1 cellular context compared by ENCODE assay signal in genomic region chr7:27554826-27555225, GRCh38.
TF ChIP-seq lines count a peak whose summit lies in the region.

No MANE protein-coding gene starts in this region.

TF ChIP-seq in GM23338, 12 proteins besides CTCF, POLR2A, EP300 and RAD21:
- TF ChIP-seq, protein P1, sequence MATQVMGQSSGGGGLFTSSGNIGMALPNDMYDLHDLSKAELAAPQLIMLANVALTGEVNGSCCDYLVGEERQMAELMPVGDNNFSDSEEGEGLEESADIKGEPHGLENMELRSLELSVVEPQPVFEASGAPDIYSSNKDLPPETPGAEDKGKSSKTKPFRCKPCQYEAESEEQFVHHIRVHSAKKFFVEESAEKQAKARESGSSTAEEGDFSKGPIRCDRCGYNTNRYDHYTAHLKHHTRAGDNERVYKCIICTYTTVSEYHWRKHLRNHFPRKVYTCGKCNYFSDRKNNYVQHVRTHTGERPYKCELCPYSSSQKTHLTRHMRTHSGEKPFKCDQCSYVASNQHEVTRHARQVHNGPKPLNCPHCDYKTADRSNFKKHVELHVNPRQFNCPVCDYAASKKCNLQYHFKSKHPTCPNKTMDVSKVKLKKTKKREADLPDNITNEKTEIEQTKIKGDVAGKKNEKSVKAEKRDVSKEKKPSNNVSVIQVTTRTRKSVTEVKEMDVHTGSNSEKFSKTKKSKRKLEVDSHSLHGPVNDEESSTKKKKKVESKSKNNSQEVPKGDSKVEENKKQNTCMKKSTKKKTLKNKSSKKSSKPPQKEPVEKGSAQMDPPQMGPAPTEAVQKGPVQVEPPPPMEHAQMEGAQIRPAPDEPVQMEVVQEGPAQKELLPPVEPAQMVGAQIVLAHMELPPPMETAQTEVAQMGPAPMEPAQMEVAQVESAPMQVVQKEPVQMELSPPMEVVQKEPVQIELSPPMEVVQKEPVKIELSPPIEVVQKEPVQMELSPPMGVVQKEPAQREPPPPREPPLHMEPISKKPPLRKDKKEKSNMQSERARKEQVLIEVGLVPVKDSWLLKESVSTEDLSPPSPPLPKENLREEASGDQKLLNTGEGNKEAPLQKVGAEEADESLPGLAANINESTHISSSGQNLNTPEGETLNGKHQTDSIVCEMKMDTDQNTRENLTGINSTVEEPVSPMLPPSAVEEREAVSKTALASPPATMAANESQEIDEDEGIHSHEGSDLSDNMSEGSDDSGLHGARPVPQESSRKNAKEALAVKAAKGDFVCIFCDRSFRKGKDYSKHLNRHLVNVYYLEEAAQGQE (IDR thresholded peaks at IDR 0.05; ENCODE audit: unreplicated experiment): no peak
- TF ChIP-seq NANOG (IDR thresholded peaks at IDR 0.05; ENCODE audit: borderline replicate concordance): no peak
- no peak for TF ChIP-seq POLR2AphosphoS5 (IDR thresholded peaks at IDR 0.05; ENCODE audit: low read depth)
- TF ChIP-seq JUNB (IDR thresholded peaks at IDR 0.05; ENCODE audit: unreplicated experiment): no peak
- no peak for TF ChIP-seq STAT1 (IDR thresholded peaks at IDR 0.05; ENCODE audit: unreplicated experiment)
- no peak for TF ChIP-seq ZNF331 (CRISPR knock-in tag; IDR thresholded peaks at IDR 0.05; ENCODE audit: low read depth)
